1 cellular context compared by ENCODE assay signal in genomic region chr15:44489464-44489863, GRCh38.
TF ChIP-seq lines count a peak whose summit lies in the region.

No MANE protein-coding gene starts in this region.

TF ChIP-seq in IMR-90, 13 proteins besides CTCF, POLR2A, EP300 and RAD21:
- TF ChIP-seq CEBPB (IDR thresholded peaks at IDR 0.05; ENCODE audit: low read depth, low read length) (no peak), BHLHE40 (IDR thresholded peaks at IDR 0.05; ENCODE audit: low read depth, low read length) (peak; percentile 66; the same call in 1 of the 2 replicates), FOS (IDR thresholded peaks at IDR 0.05; ENCODE audit: low read depth, low read length) (peak; percentile 97), MAFK (IDR thresholded peaks at IDR 0.05; ENCODE audit: low read depth, low read length) (no peak)
